ENCODE assay signal across 30 cellular contexts in genomic region chr12:57404966-57405640, GRCh38. TPM values are rescaled to one million over a fixed set of nuclear protein-coding genes. Genes with fewer than 3 reads are reported as not detected.
A peak's percentile ranks its signal among the peaks of the same experiment; 100 is the strongest.
DNase-seq lines count a peak whose midpoint lies in the region; ATAC-seq and TF ChIP-seq lines count a peak whose summit lies in the region.
"Had no signal": no experiment of that assay in that cellular context is flagged by ENCODE, and none has a peak within 500 bp of the region (broad histone marks: within the 10 kb centered on the region; RNA-seq: fewer than 3 reads in every experiment).

No MANE protein-coding gene starts in this region.

- no peak overlapping the region for H2BK5ac ChIP-seq in H9 (ENCODE audit: insufficient read length, low read length)

- H3K18ac ChIP-seq in H9 (ENCODE audit: insufficient read length, low read depth, low read length), result no peak overlapping the region

- no peak overlapping the region for H4K5ac ChIP-seq in H9 (ENCODE audit: insufficient read length, low read depth, low read length)

- H3K79me2 ChIP-seq in H9 (ENCODE audit: insufficient read depth, low read length), result no peaks in the 10 kb centered on the region

- no peak overlapping the region for H2BK15ac ChIP-seq in H9 (ENCODE audit: low read depth, low read length)

- H3K4me1 Mint-ChIP-seq in H9, result peaks cover 9% of the 10 kb centered on the region in 2 experiments

- H3K4me2 ChIP-seq in H9 (ENCODE audit: insufficient read depth, insufficient read length, low read length), result no peak overlapping the region
- H3K4me2 ChIP-seq: BLaER1 had no signal

- no peaks in the 10 kb centered on the region for H3K4me1 ChIP-seq in H9 (ENCODE audit: insufficient read depth, low read length)
- H3K4me1 ChIP-seq: BLaER1, lower lobe of right lung, right lobe of liver, SJCRH30, vagina had no signal

- H3K9me3 ChIP-seq in H9 (ENCODE audit: control insufficient read depth, low read depth, low read length), result no peaks in the 10 kb centered on the region
- H3K9me3 ChIP-seq: BLaER1, lower lobe of right lung, right lobe of liver, SJCRH30, thoracic aorta, vagina had no signal

- no peak overlapping the region for H3K14ac ChIP-seq in H9 (ENCODE audit: insufficient read depth, low read length)

- no peaks in the 10 kb centered on the region for H3K9me3 Mint-ChIP-seq in H9
- H3K9me3 Mint-ChIP-seq: neural crest cell had no signal

- WGBS in H9 (ENCODE audit: extremely low coverage, insufficient read length, low lambda C conversion rate), result no CpG with 5 or more reads among the region's 5 CpGs

- no peak overlapping the region for H3K56ac ChIP-seq in H9 (ENCODE audit: insufficient read length, low read depth, low read length)

- H3K27me3 Mint-ChIP-seq in H9 (ENCODE audit: low read depth), result no peaks in the 10 kb centered on the region

- no peaks in the 10 kb centered on the region for H3K36me3 Mint-ChIP-seq in H9 (ENCODE audit: insufficient read depth in 1 of 3, low read depth in 3 of 3)

- H4K8ac ChIP-seq in H9 (replicated peaks; ENCODE audit: insufficient read length, low read depth, low read length), result no peak overlapping the region

- no peak overlapping the region for H3K4me3 ChIP-seq in coronary artery
- H3K4me3 ChIP-seq: BLaER1, lower lobe of right lung, right lobe of liver, SJCRH30, thoracic aorta, vagina had no signal

- no peak overlapping the region for H2BK120ac ChIP-seq in H9 (ENCODE audit: low read depth, low read length, poor library complexity, severe bottlenecking)

- H2AK5ac ChIP-seq in H9 (ENCODE audit: insufficient read length, low read length), result no peak overlapping the region

- H2AFZ ChIP-seq in H9 (ENCODE audit: low read length), result no peak overlapping the region

- DNase-seq in activated T-cell treated with anti-CD3 and anti-CD28 coated beads for 24 hours (ENCODE audit: low read depth) (peak; percentile 13), H9 (no peak), NCI-H345 treated with DMSO at 0.1 percent for 48 hours (lab: John Stamatoyannopoulos, UW; ENCODE audit: unreplicated experiment) (no peak), coronary artery (ENCODE audit: low spot score) (no peak)
- DNase-seq in activated T-cell treated with anti-CD3 and anti-CD28 coated beads, Interleukin-2, amount 50 U/mL, for 1 hour, result no peak
- DNase-seq in activated naive CD4-positive, alpha-beta T cell treated with anti-CD3 and anti-CD28 coated beads, Interleukin-2, amount 50 U/mL, for 16 hours, result peak; percentile 18
- peak; percentile 2 for DNase-seq in stimulated activated CD8-positive, alpha-beta memory T cell treated with anti-CD3 and anti-CD28 coated beads, Interleukin-12 subunit alpha, Interleukin-12 subunit beta, amount 100 ng/mL, for 24 hours (ENCODE audit: extremely low read depth)
- DNase-seq: brain microvascular endothelial cell; Calu3; effector CD4-positive, alpha-beta T cell; erythroblast; head of caudate nucleus; kidney glomerular epithelial cell; lower lobe of right lung; NCI-H1048; NCI-H1694 treated with DMSO at 0.1 percent for 48 hours; NCI-H2171 treated with DMSO at 0.1 percent for 48 hours; NCI-H526; right lobe of liver; stimulated activated naive CD4-positive, alpha-beta T cell had no signal

- H2BK20ac ChIP-seq in H9 (ENCODE audit: low read depth, low read length, poor library complexity, severe bottlenecking), result no peak overlapping the region

- H3K23me2 ChIP-seq in H9 (ENCODE audit: insufficient read length, low read depth, low read length, poor library complexity, severe bottlenecking), result no peaks in the 10 kb centered on the region

- H3K27ac Mint-ChIP-seq in H9, result peak overlapping the region in 2 of 3 experiments; percentile 75 to 81; a peak in 2 of 7 replicates

- no peaks in the 10 kb centered on the region for H3K27me3 ChIP-seq in H9 (ENCODE audit: insufficient read depth, low read length)
- H3K27me3 ChIP-seq: BLaER1, brain microvascular endothelial cell, right lobe of liver, SJCRH30, vagina had no signal

- H3K23ac ChIP-seq in H9 (ENCODE audit: insufficient read length, low read depth, low read length), result no peak overlapping the region

- H3T11ph ChIP-seq in H9 (ENCODE audit: low read length), result no peak overlapping the region

- TF ChIP-seq CTCF in H9 (conservative IDR thresholded peaks at IDR 0.05) (no peak), coronary artery (IDR thresholded peaks at IDR 0.05) (no peak)

- H3K79me1 ChIP-seq in H9 (ENCODE audit: insufficient read depth, low read depth, low read length, poor library complexity, severe bottlenecking), result peaks cover 5% of the 10 kb centered on the region

- no peak for ATAC-seq in GM19395 (IDR thresholded peaks at IDR 0.05; ENCODE audit: unreplicated experiment)
- ATAC-seq: lower lobe of right lung, right lobe of liver had no signal

- no peak overlapping the region for H3K27ac ChIP-seq in H9 (ENCODE audit: insufficient read length, low read depth, low read length)
- no peak overlapping the region for H3K27ac ChIP-seq in coronary artery
- H3K27ac ChIP-seq: BLaER1, brain microvascular endothelial cell, lower lobe of right lung, right lobe of liver, SJCRH30, thoracic aorta, vagina had no signal

- no peak overlapping the region for H3K4ac ChIP-seq in H9 (ENCODE audit: low read depth, low read length)

- H3K9ac ChIP-seq in H9 (ENCODE audit: extremely low read depth, insufficient read length, low read length), result no peak overlapping the region
- H3K9ac ChIP-seq: BLaER1 had no signal

- no peak overlapping the region for H4K91ac ChIP-seq in H9 (ENCODE audit: insufficient read length, low read depth, low read length)

- no peak overlapping the region for H2BK12ac ChIP-seq in H9 (ENCODE audit: insufficient read length, low read depth, low read length)

- H4K20me1 ChIP-seq in H9 (ENCODE audit: control insufficient read depth, insufficient read depth, insufficient read length), result no peaks in the 10 kb centered on the region

- H3K4me3 Mint-ChIP-seq in H9, result no peak overlapping the region
- H3K4me3 Mint-ChIP-seq: neural crest cell had no signal

RNA-seq across cellular contexts. Expression of gene R3HDM2, which starts 25.7 kb away (rescaled TPM):
- total RNA-seq in H9 (2021), result 43.9 and 45.4 TPM in 2 replicates

RNA-seq across cellular contexts. Expression of gene INHBC, which starts 29.5 kb away (rescaled TPM):
- total RNA-seq in H9 (2021), result not detected in 2 replicates
- total RNA-seq: Calu3; chondrocyte; fibroblast of villous mesenchyme; lower lobe of right lung; mucosa of gallbladder; neural crest cell; T-helper 1 cell treated with Interleukin-12 subunit alpha and Interleukin-12 subunit beta and Interleukin-4 antibody, amounts not matched to agents 30 ng/mL and 1 ng/mL, for 36 hours; thoracic aorta; vagina had no signal

RNA-seq across cellular contexts. Expression of gene INHBE, which starts 50.0 kb away (rescaled TPM):
- 9.6 and 10.1 TPM in 2 replicates for total RNA-seq in H9 (2021)
- total RNA-seq: lower lobe of right lung; T-helper 1 cell treated with Interleukin-12 subunit alpha and Interleukin-12 subunit beta and Interleukin-4 antibody, amounts not matched to agents 30 ng/mL and 1 ng/mL, for 36 hours; thoracic aorta; vagina had no signal

RNA-seq across cellular contexts. Expression of gene GLI1, which starts 54.5 kb away (rescaled TPM):
- total RNA-seq in H9 (2021), result 25.8 and 28.4 TPM in 2 replicates

Comparison
In these comparisons a context has a peak if more than half of its experiments do, and no peak if none do; other contexts are left out.
1. DNase-seq: peak in activated T-cell treated with anti-CD3 and anti-CD28 coated beads for 24 hours (single experiment), activated naive CD4-positive, alpha-beta T cell treated with anti-CD3 and anti-CD28 coated beads, Interleukin-2, amount 50 U/mL, for 16 hours (single experiment) and stimulated activated CD8-positive, alpha-beta memory T cell treated with anti-CD3 and anti-CD28 coated beads, Interleukin-12 subunit alpha, Interleukin-12 subunit beta, amount 100 ng/mL, for 24 hours (single experiment); none in activated T-cell treated with anti-CD3 and anti-CD28 coated beads, Interleukin-2, amount 50 U/mL, for 1 hour (single experiment), H9 (single experiment), NCI-H345 treated with DMSO at 0.1 percent for 48 hours (single experiment) and coronary artery (single experiment).